Comparison of ENCODE assay signal across 10 cellular contexts in genomic region chr10:99661370-99661749, GRCh38. TPM values are rescaled to one million over a fixed set of nuclear protein-coding genes. Genes with fewer than 3 reads are reported as not detected.
DNase-seq lines count a peak whose midpoint lies in the region; ATAC-seq and TF ChIP-seq lines count a peak whose summit lies in the region.
"Had no signal": no experiment of that assay in that cellular context is flagged by ENCODE, and none has a peak within 500 bp of the region (broad histone marks: within the 10 kb centered on the region; RNA-seq: fewer than 3 reads in every experiment).

No MANE protein-coding gene starts in this region.

- H3K4me1 Mint-ChIP-seq in glutamatergic neuron (ENCODE audit: low read depth, unreplicated experiment), result peaks cover 4% of the 10 kb centered on the region
- H3K4me1 Mint-ChIP-seq in activated naive CD4-positive, alpha-beta T cell treated with anti-CD3 and anti-CD28 coated beads for 36 hours (ENCODE audit: low read depth), result peaks cover 21% of the 10 kb centered on the region

- H3K4me3 ChIP-seq in RWPE2 (ENCODE audit: severe bottlenecking), result no peak overlapping the region
- H3K4me3 ChIP-seq in prostate gland, result no peak overlapping the region
- H3K4me3 ChIP-seq in spleen, result no peak overlapping the region

- no peak overlapping the region for H3K27ac Mint-ChIP-seq in glutamatergic neuron (ENCODE audit: unreplicated experiment)
- no peak overlapping the region for H3K27ac Mint-ChIP-seq in activated naive CD4-positive, alpha-beta T cell treated with anti-CD3 and anti-CD28 coated beads for 36 hours
- H3K27ac Mint-ChIP-seq: IgD-negative memory B cell had no signal

- no peaks in the 10 kb centered on the region for H3K9me3 Mint-ChIP-seq in glutamatergic neuron (ENCODE audit: unreplicated experiment)
- no peaks in the 10 kb centered on the region for H3K9me3 Mint-ChIP-seq in activated naive CD4-positive, alpha-beta T cell treated with anti-CD3 and anti-CD28 coated beads for 36 hours
- H3K9me3 Mint-ChIP-seq: effector memory CD8-positive, alpha-beta T cell; IgD-negative memory B cell had no signal

- H3K4me1 ChIP-seq in RWPE2 (ENCODE audit: insufficient read depth, poor library complexity, severe bottlenecking), result peaks cover 49% of the 10 kb centered on the region
- H3K4me1 ChIP-seq in prostate gland (replicated peaks), result no peaks in the 10 kb centered on the region
- peaks cover 4 to 62% (median 29%) of the 10 kb centered on the region in 6 donors for H3K4me1 ChIP-seq in spleen

- peaks cover 53% of the 10 kb centered on the region for H3K36me3 ChIP-seq in RWPE2 (ENCODE audit: low read depth)
- no peaks in the 10 kb centered on the region for H3K36me3 ChIP-seq in prostate gland
- H3K36me3 ChIP-seq in spleen, result peaks cover 0 to 38% (median 3%) of the 10 kb centered on the region in 6 donors

- intact Hi-C loops in prostate gland (cut with DNase I), result no loop called here
- intact Hi-C loops in spleen (cut with DNase I; ENCODE audit: low total_unique reads), result no loop called here
- intact Hi-C loops in activated naive CD4-positive, alpha-beta T cell treated with anti-CD3 and anti-CD28 coated beads for 36 hours (cut with micrococcal nuclease), result no loop called here

- H3K27me3 Mint-ChIP-seq in glutamatergic neuron (ENCODE audit: unreplicated experiment), result peaks cover 2% of the 10 kb centered on the region
- peaks cover 5% of the 10 kb centered on the region for H3K27me3 Mint-ChIP-seq in activated naive CD4-positive, alpha-beta T cell treated with anti-CD3 and anti-CD28 coated beads for 36 hours (ENCODE audit: low read depth)
- H3K27me3 Mint-ChIP-seq: IgD-negative memory B cell had no signal

- no peak for TF ChIP-seq POLR2A in prostate gland (IDR thresholded peaks at IDR 0.05)
- TF ChIP-seq POLR2A in spleen (IDR thresholded peaks at IDR 0.05), result no peak

- no peaks in the 10 kb centered on the region for H3K27me3 ChIP-seq in RWPE2 (ENCODE audit: insufficient read depth, poor library complexity, severe bottlenecking)
- no peaks in the 10 kb centered on the region for H3K27me3 ChIP-seq in prostate gland (replicated peaks; ENCODE audit: insufficient read depth)
- H3K27me3 ChIP-seq in spleen (replicated peaks in 1 of 7), result no peaks in the 10 kb centered on the region

- H3K9me3 ChIP-seq in RWPE2 (ENCODE audit: severe bottlenecking) (no peaks in the 10 kb centered on the region), prostate gland (no peaks in the 10 kb centered on the region), spleen (no peaks in the 10 kb centered on the region)

- 70% methylated on average over 6 of the region's 6 CpGs for WGBS in prostate gland
- WGBS in spleen, 5 donors, result 62 to 87% (median 74%) methylated on average over 6 of the region's 6 CpGs

- peak; percentile 77 for DNase-seq in GM03348 (ENCODE audit: low spot score)
- peak; percentile 82 for DNase-seq in RWPE2 (ENCODE audit: low spot score)
- DNase-seq in epidermal melanocyte (ENCODE audit: insufficient read length, low spot score), result peak; percentile 24
- peak; percentile 68 for DNase-seq in non-pigmented ciliary epithelial cell (ENCODE audit: low read depth)
- DNase-seq in prostate gland (ENCODE audit: low spot score), result no peak
- DNase-seq in glutamatergic neuron, result no peak
- DNase-seq in spleen, result no peak
- DNase-seq in activated naive CD4-positive, alpha-beta T cell treated with anti-CD3 and anti-CD28 coated beads for 36 hours, result no peak
- DNase-seq: effector memory CD8-positive, alpha-beta T cell had no signal

- H3K4me3 Mint-ChIP-seq in glutamatergic neuron (ENCODE audit: unreplicated experiment), result no peak overlapping the region
- no peak overlapping the region for H3K4me3 Mint-ChIP-seq in activated naive CD4-positive, alpha-beta T cell treated with anti-CD3 and anti-CD28 coated beads for 36 hours
- H3K4me3 Mint-ChIP-seq: effector memory CD8-positive, alpha-beta T cell had no signal

- TF ChIP-seq CTCF in RWPE2 (IDR thresholded peaks at IDR 0.05; ENCODE audit: poor library complexity, severe bottlenecking) (no peak), prostate gland (IDR thresholded peaks at IDR 0.05) (no peak), glutamatergic neuron (IDR thresholded peaks at IDR 0.05; ENCODE audit: partially characterized antibody, unreplicated experiment) (no peak), spleen (IDR thresholded peaks at IDR 0.05 in 8 of 11, conservative IDR thresholded peaks at IDR 0.05 in 3 of 11) (no peak)

- CTCF ChIA-PET in activated naive CD4-positive, alpha-beta T cell treated with anti-CD3 and anti-CD28 coated beads for 36 hours (lab: Charles Lee), result no interaction called here

- peak; percentile 67 for ATAC-seq in RWPE2 (ENCODE audit: low read depth)
- ATAC-seq: effector memory CD8-positive, alpha-beta T cell had no signal

- H3K27ac ChIP-seq in RWPE2 (ENCODE audit: poor library complexity, severe bottlenecking) (peak overlapping the region; percentile 94), prostate gland (no peak overlapping the region), spleen (no peak overlapping the region)

- no peaks in the 10 kb centered on the region for H3K36me3 Mint-ChIP-seq in glutamatergic neuron (ENCODE audit: unreplicated experiment)
- peaks cover 3% of the 10 kb centered on the region for H3K36me3 Mint-ChIP-seq in activated naive CD4-positive, alpha-beta T cell treated with anti-CD3 and anti-CD28 coated beads for 36 hours (ENCODE audit: low read depth)

RNA-seq across cellular contexts. Expression of gene ENTPD7, which starts 2.1 kb away (rescaled TPM):
- 10 to 100 TPM in 1 of 2 donors, 1 to 10 TPM in 1; 8.1 to 17.4 TPM for total RNA-seq in prostate gland
- total RNA-seq in glutamatergic neuron (ENCODE audit: unreplicated experiment), result 11.0 TPM
- 10 to 100 TPM in 6 of 7 donors, 1 to 10 TPM in 1; 9.7 to 17.5 (median 12.8) TPM for total RNA-seq in spleen
- 1 to 10 TPM in 1 of 3 donors, under 1 TPM in 2; 0.48 to 1.1 (median 0.62) TPM for polyA plus RNA-seq in spleen
- 1 to 10 TPM; 1.2 to 1.4 TPM for total RNA-seq in activated naive CD4-positive, alpha-beta T cell treated with anti-CD3 and anti-CD28 coated beads for 36 hours

RNA-seq across cellular contexts. Expression of gene SLC25A28, which starts 41.1 kb away (rescaled TPM):
- total RNA-seq in prostate gland, result 10 to 100 TPM; 16.0 to 50.6 TPM
- total RNA-seq in glutamatergic neuron (ENCODE audit: unreplicated experiment), result 27.1 TPM
- total RNA-seq in spleen, result 10 to 100 TPM; 33.9 to 67.1 (median 51.6) TPM
- polyA plus RNA-seq in spleen, result 100 to 1,000 TPM in 1 of 3 donors, 10 to 100 TPM in 2; 54.0 to 120 (median 80.8) TPM
- total RNA-seq in activated naive CD4-positive, alpha-beta T cell treated with anti-CD3 and anti-CD28 coated beads for 36 hours, result 10 to 100 TPM; 66.3 to 72.8 TPM

Comparison
In these comparisons a context has a peak if more than half of its experiments do, and no peak if none do; other contexts are left out.
1. DNase-seq: peak in GM03348 (single experiment), RWPE2 (single experiment), epidermal melanocyte (single experiment) and non-pigmented ciliary epithelial cell (single experiment); none in prostate gland (single experiment), glutamatergic neuron (single experiment), spleen (single experiment) and activated naive CD4-positive, alpha-beta T cell treated with anti-CD3 and anti-CD28 coated beads for 36 hours (single experiment).